19 cellular contexts compared by ENCODE assay signal in the genomic region with DNA sequence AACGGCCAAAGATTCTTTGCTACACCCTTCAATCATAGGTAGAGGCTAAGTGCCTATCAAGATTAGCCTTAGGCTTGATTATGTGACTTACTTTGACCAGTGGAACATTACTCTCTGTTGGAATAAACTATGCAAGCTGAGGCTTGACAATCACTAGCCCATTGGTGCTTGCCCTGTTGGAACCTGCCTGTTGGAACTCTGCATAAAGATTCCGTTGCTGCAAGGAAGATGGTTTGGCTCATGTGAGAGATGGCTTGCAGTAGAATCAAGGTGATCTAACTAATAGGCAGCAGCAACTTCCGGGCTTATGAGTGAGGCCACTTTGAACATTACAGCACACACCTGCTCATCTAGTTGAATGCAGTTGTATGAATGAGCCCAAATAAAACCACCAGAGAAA.
DNase-seq lines count a peak whose midpoint lies in the region; ATAC-seq, FAIRE-seq and TF ChIP-seq lines count a peak whose summit lies in the region.
"Had no signal": no experiment of that assay in that cellular context is flagged by ENCODE, and none has a peak within 500 bp of the region (broad histone marks: within the 10 kb centered on the region; RNA-seq: fewer than 3 reads in every experiment).

No MANE protein-coding gene starts in this region.

- no peaks in the 10 kb centered on the region for H3K9me3 Mint-ChIP-seq in CD4-positive, alpha-beta T cell
- H3K9me3 Mint-ChIP-seq: CD8-positive, alpha-beta T cell; GM23338 had no signal

- no peaks in the 10 kb centered on the region for H3K79me2 ChIP-seq in keratinocyte (ENCODE audit: control insufficient read depth, insufficient read depth, low read length)

- peak; percentile 32; the same call in 1 of the 3 replicates for ATAC-seq in RWPE2 (ENCODE audit: low read depth)
- ATAC-seq in CD4-positive, alpha-beta T cell (ENCODE audit: poor library complexity), result no peak
- ATAC-seq: CD8-positive, alpha-beta T cell; GM23338 had no signal

- no peak overlapping the region for H3K4me3 Mint-ChIP-seq in CD4-positive, alpha-beta T cell
- H3K4me3 Mint-ChIP-seq: CD8-positive, alpha-beta T cell; GM23338; HFFc6 had no signal

- H3K9me3 ChIP-seq in RWPE2 (ENCODE audit: severe bottlenecking), result no peaks in the 10 kb centered on the region
- H3K9me3 ChIP-seq in keratinocyte (ENCODE audit: control insufficient read depth, low read depth, low read length), result no peaks in the 10 kb centered on the region
- H3K9me3 ChIP-seq in CD4-positive, alpha-beta T cell (ENCODE audit: control insufficient read depth, low read length), result no peaks in the 10 kb centered on the region
- H3K9me3 ChIP-seq: Caco-2, HAP-1 had no signal

- peaks cover 13% of the 10 kb centered on the region for H3K27me3 Mint-ChIP-seq in CD4-positive, alpha-beta T cell

- dilution Hi-C loops in keratinocyte (cut with MboI; ENCODE audit: extremely low pct_ligation_motif_present, low sequenced_read_pairs), result no loop called here

- H3K36me3 ChIP-seq in RWPE2 (ENCODE audit: low read depth), result no peaks in the 10 kb centered on the region
- no peaks in the 10 kb centered on the region for H3K36me3 ChIP-seq in keratinocyte (ENCODE audit: control insufficient read depth in 2 of 2, extremely low read depth in 1 of 2, insufficient read depth in 2 of 2, low read length in 2 of 2)
- H3K36me3 ChIP-seq: HAP-1 had no signal

- H3K27me3 ChIP-seq in RWPE2 (ENCODE audit: insufficient read depth, poor library complexity, severe bottlenecking), result peaks cover 47% of the 10 kb centered on the region
- H3K27me3 ChIP-seq in keratinocyte (ENCODE audit: control insufficient read depth, extremely low read depth, insufficient read depth, low read length), result no peaks in the 10 kb centered on the region
- no peaks in the 10 kb centered on the region for H3K27me3 ChIP-seq in CD4-positive, alpha-beta T cell (ENCODE audit: control insufficient read depth, insufficient read depth, low read length)

- H3K36me3 Mint-ChIP-seq in CD4-positive, alpha-beta T cell (ENCODE audit: low read depth), result no peaks in the 10 kb centered on the region
- H3K36me3 Mint-ChIP-seq: CD8-positive, alpha-beta T cell had no signal

- H3K4me1 ChIP-seq in RWPE2 (ENCODE audit: insufficient read depth, poor library complexity, severe bottlenecking) (no peaks in the 10 kb centered on the region), keratinocyte (ENCODE audit: control insufficient read depth, extremely low read depth, insufficient read depth, low read length) (no peaks in the 10 kb centered on the region)
- H3K4me1 ChIP-seq: Caco-2, HAP-1 had no signal

- H3K4me1 Mint-ChIP-seq in CD4-positive, alpha-beta T cell (ENCODE audit: low read depth), result no peaks in the 10 kb centered on the region

- intact Hi-C loops in CD4-positive, alpha-beta T cell (cut with DNase I, micrococcal nuclease), result no loop called here

- H3K4me3 ChIP-seq in RWPE2 (ENCODE audit: severe bottlenecking) (no peak overlapping the region), epithelial cell of esophagus (ENCODE audit: low read length) (no peak overlapping the region), keratinocyte (ENCODE audit: control insufficient read depth in 2 of 3, extremely low read depth in 1 of 3, insufficient read depth in 2 of 3, low read depth in 1 of 3, low read length in 3 of 3) (no peak overlapping the region)
- H3K4me3 ChIP-seq: GM23338, HAP-1 had no signal

- TF ChIP-seq CTCF in RWPE2 (IDR thresholded peaks at IDR 0.05; ENCODE audit: poor library complexity, severe bottlenecking) (no peak), epithelial cell of esophagus (IDR thresholded peaks at IDR 0.05; ENCODE audit: insufficient read depth, low read depth, low read length, missing control alignments) (no peak), keratinocyte (optimal IDR thresholded peaks at IDR 0.05 in 1 of 3, IDR thresholded peaks at IDR 0.05 in 1 of 3, conservative IDR thresholded peaks at IDR 0.05 in 1 of 3; ENCODE audit: extremely low read depth in 1 of 3, insufficient read depth in 2 of 3, low read length in 3 of 3) (no peak)
- TF ChIP-seq CTCF in CD4-positive, alpha-beta T cell (IDR thresholded peaks at IDR 0.05), result no peak

- DNase-seq in HTR-8/SVneo (ENCODE audit: insufficient read length, low spot score) (no peak), RWPE2 (ENCODE audit: low spot score) (no peak), epithelial cell of esophagus (ENCODE audit: low read depth) (peak; percentile 56), keratinocyte (ENCODE audit: low read depth, low spot score) (no peak), GOT3 (lab: John Stamatoyannopoulos, UW) (no peak)
- DNase-seq in CD4-positive, alpha-beta T cell, result no peak
- no peak for DNase-seq in stimulated activated naive CD4-positive, alpha-beta T cell (lab: John Stamatoyannopoulos, UW)
- DNase-seq: C1 segment of cervical spinal cord; Caco-2; CD8-positive, alpha-beta T cell; DMS153; DND-41; HFFc6 had no signal

- POLR2A ChIA-PET in CD4-positive, alpha-beta T cell (lab: Charles Lee), result interaction anchor here (0.7 kb wide), 1 partner anchor 12 kb away, joined by 3 read pairs; no protein-coding TSS in a partner anchor

- no peak overlapping the region for H3K9ac ChIP-seq in keratinocyte (ENCODE audit: control insufficient read depth, extremely low read depth, insufficient read depth, low read length)

- peak; percentile 82 for FAIRE-seq in HTR-8/SVneo (lab: Jason Lieb, UNC)
- peak; percentile 41 for FAIRE-seq in keratinocyte (lab: Jason Lieb, UNC)
- FAIRE-seq: G401.6, GM12892, GM19239, H54 had no signal

- CTCF ChIA-PET in CD4-positive, alpha-beta T cell (lab: Charles Lee), result no interaction called here

- H3K27ac ChIP-seq in RWPE2 (ENCODE audit: poor library complexity, severe bottlenecking) (no peak overlapping the region), keratinocyte (ENCODE audit: control insufficient read depth, insufficient read depth, low read length) (no peak overlapping the region)
- H3K27ac ChIP-seq in CD4-positive, alpha-beta T cell (ENCODE audit: low read depth, low read length), result no peak overlapping the region

- H3K4me2 ChIP-seq in keratinocyte (ENCODE audit: control insufficient read depth, extremely low read depth, insufficient read depth, low read depth, low read length), result no peak overlapping the region
- H3K4me2 ChIP-seq: GM23338 had no signal

- H3K27ac Mint-ChIP-seq in CD4-positive, alpha-beta T cell, result no peak overlapping the region
- H3K27ac Mint-ChIP-seq: CD8-positive, alpha-beta T cell; GM23338; HFFc6 had no signal

- no peaks in the 10 kb centered on the region for H4K20me1 ChIP-seq in keratinocyte (ENCODE audit: control insufficient read depth, extremely low read depth, insufficient read depth, low read length)

- H2AFZ ChIP-seq in keratinocyte (ENCODE audit: control insufficient read depth, low read length), result no peak overlapping the region

- no peaks in the 10 kb centered on the region for H3K9me1 ChIP-seq in keratinocyte (ENCODE audit: control insufficient read depth, extremely low read depth, insufficient read depth, low read length)
